37 cellular contexts compared by ENCODE assay signal in genomic region chr14:93858896-93859295, GRCh38.
"Had no signal": no experiment of that assay in that cellular context is flagged by ENCODE, and none has a peak within 500 bp of the region (broad histone marks: within the 10 kb centered on the region; RNA-seq: fewer than 3 reads in every experiment).

No MANE protein-coding gene starts in this region.

- H3K36me3 Mint-ChIP-seq: activated CD8-positive, alpha-beta memory T cell treated with anti-CD3 and anti-CD28 coated beads, Interleukin-2, amount 10 ng/mL, durations not matched to agents 7 days and 5 days; activated naive CD4-positive, alpha-beta T cell treated with anti-CD3 and anti-CD28 coated beads, Interleukin-2, amount 10 ng/mL, durations not matched to agents 7 days and 5 days; activated naive CD8-positive, alpha-beta T cell had no signal

- H3K9me3 Mint-ChIP-seq: activated CD4-positive, alpha-beta memory T cell treated with anti-CD3 and anti-CD28 coated beads, Interleukin-2, amount 10 ng/mL, durations not matched to agents 7 days and 5 days; activated naive CD4-positive, alpha-beta T cell treated with anti-CD3 and anti-CD28 coated beads, Interleukin-2, amount 10 ng/mL, durations not matched to agents 7 days and 5 days; activated naive CD8-positive, alpha-beta T cell treated with anti-CD3 and anti-CD28 coated beads, Interleukin-2, amount 50 U/mL, for 24 hours had no signal

- H3K4me1 ChIP-seq: Peyer's patch had no signal

- H3K36me3 ChIP-seq: brain microvascular endothelial cell, cardiac muscle cell, Peyer's patch, WERI-Rb-1 had no signal

- H3K9ac ChIP-seq: KMS-11 had no signal

- H3K4me2 ChIP-seq: KMS-11 had no signal

- H3K9me3 ChIP-seq: Peyer's patch had no signal

- H3K4me1 Mint-ChIP-seq: activated CD4-positive, alpha-beta memory T cell treated with anti-CD3 and anti-CD28 coated beads, Interleukin-2, amount 10 ng/mL, durations not matched to agents 7 days and 5 days; activated CD8-positive, alpha-beta memory T cell treated with anti-CD3 and anti-CD28 coated beads, Interleukin-2, amount 10 ng/mL, durations not matched to agents 7 days and 5 days; activated naive CD4-positive, alpha-beta T cell treated with anti-CD3 and anti-CD28 coated beads, Interleukin-2, amount 10 ng/mL, durations not matched to agents 7 days and 5 days; activated naive CD8-positive, alpha-beta T cell treated with anti-CD3 and anti-CD28 coated beads, Interleukin-2, amount 50 U/mL, for 24 hours had no signal

- H3K27ac Mint-ChIP-seq: activated CD4-positive, alpha-beta memory T cell treated with anti-CD3 and anti-CD28 coated beads, Interleukin-2, amount 10 ng/mL, durations not matched to agents 7 days and 5 days; activated CD8-positive, alpha-beta memory T cell treated with anti-CD3 and anti-CD28 coated beads, Interleukin-2, amount 10 ng/mL, durations not matched to agents 7 days and 5 days; activated naive CD4-positive, alpha-beta T cell treated with anti-CD3 and anti-CD28 coated beads, Interleukin-2, amount 10 ng/mL, durations not matched to agents 7 days and 5 days; activated naive CD8-positive, alpha-beta T cell; activated naive CD8-positive, alpha-beta T cell treated with anti-CD3 and anti-CD28 coated beads, Interleukin-2, amount 50 U/mL, for 24 hours had no signal

- H3K27me3 ChIP-seq: brain microvascular endothelial cell, cardiac muscle cell, Peyer's patch had no signal

- DNase-seq: activated CD4-positive, alpha-beta memory T cell treated with anti-CD3 and anti-CD28 coated beads, Interleukin-2, amount 10 ng/mL, durations not matched to agents 7 days and 5 days; activated CD4-positive, alpha-beta T cell treated with anti-CD3 and anti-CD28 coated beads for 1 hour; activated CD4-positive, alpha-beta T cell treated with anti-CD3 and anti-CD28 coated beads for 48 hours; activated CD4-positive, CD25-positive, alpha-beta regulatory T cell; activated CD8-positive, alpha-beta memory T cell treated with anti-CD3 and anti-CD28 coated beads for 24 hours; activated CD8-positive, alpha-beta memory T cell treated with anti-CD3 and anti-CD28 coated beads, Interleukin-2, amount 10 ng/mL, durations not matched to agents 7 days and 5 days; activated CD8-positive, alpha-beta memory T cell treated with anti-CD3 and anti-CD28 coated beads, Interleukin-2, amount 50 U/mL, for 48 hours; activated effector memory CD4-positive, alpha-beta T cell treated with Interleukin-2 at 50 U/mL for 16 hours; activated naive CD4-positive, alpha-beta T cell treated with anti-CD3 and anti-CD28 coated beads, Interleukin-2, amount 10 ng/mL, durations not matched to agents 7 days and 5 days; activated naive CD8-positive, alpha-beta T cell treated with anti-CD3 and anti-CD28 coated beads, Interleukin-2, amount 50 U/mL, for 24 hours; activated T-cell treated with anti-CD3 and anti-CD28 coated beads, Interleukin-2, amount 50 U/mL, for 48 hours; aorta; brain microvascular endothelial cell; NCI-H1092 treated with DMSO at 0.1 percent for 48 hours; NCI-H1417; NCI-H146; NCI-H187; NCI-H2029 treated with DMSO at 0.1 percent for 48 hours; NCI-H2107; NCI-H2171 treated with DMSO at 0.1 percent for 48 hours; NCI-H2227 treated with DMSO at 0.1 percent for 48 hours; NCI-H446; NCI-H524; NCI-H69; NCI-H82; NK-92 treated with Interleukin-12 subunit alpha and Interleukin-12 subunit beta, amount 100 ng/mL, for 24 hours; PC-3; Peyer's patch; RPMI8226; SW 1271; T-helper 1 cell; T-helper 2 cell; T-helper 9 cell; WERI-Rb-1 had no signal

- H3K27ac ChIP-seq: brain microvascular endothelial cell, cardiac muscle cell, KMS-11, Peyer's patch, WERI-Rb-1 had no signal

- H3K4me3 ChIP-seq: cardiac muscle cell, Peyer's patch had no signal

- H3K4me3 Mint-ChIP-seq: activated CD4-positive, alpha-beta memory T cell treated with anti-CD3 and anti-CD28 coated beads, Interleukin-2, amount 10 ng/mL, durations not matched to agents 7 days and 5 days; activated CD8-positive, alpha-beta memory T cell treated with anti-CD3 and anti-CD28 coated beads, Interleukin-2, amount 10 ng/mL, durations not matched to agents 7 days and 5 days; activated naive CD4-positive, alpha-beta T cell treated with anti-CD3 and anti-CD28 coated beads, Interleukin-2, amount 10 ng/mL, durations not matched to agents 7 days and 5 days; activated naive CD8-positive, alpha-beta T cell; activated naive CD8-positive, alpha-beta T cell treated with anti-CD3 and anti-CD28 coated beads, Interleukin-2, amount 50 U/mL, for 24 hours had no signal
